Comparison of ENCODE assay signal across 21 cellular contexts in genomic region chr9:5667391-5667790, GRCh38. TPM values are rescaled to one million over a fixed set of nuclear protein-coding genes. Genes with fewer than 3 reads are reported as not detected.
DNase-seq lines count a peak whose midpoint lies in the region; ATAC-seq lines count a peak whose summit lies in the region.
"Had no signal": no experiment of that assay in that cellular context is flagged by ENCODE, and none has a peak within 500 bp of the region (broad histone marks: within the 10 kb centered on the region; RNA-seq: fewer than 3 reads in every experiment).

No MANE protein-coding gene starts in this region.

- CTCF ChIA-PET in activated naive CD4-positive, alpha-beta T cell treated with anti-CD3 and anti-CD28 coated beads, Interleukin-2, amount 10 ng/mL, durations not matched to agents 7 days and 5 days (lab: Charles Lee), result no interaction called here

- POLR2A ChIA-PET in naive thymus-derived CD8-positive, alpha-beta T cell (lab: Charles Lee), result interaction anchor here (4.5 kb wide), 1 partner anchor 40 kb away, joined by 21 read pairs; the partner anchor contains the start of gene RIC1

- H3K4me1 Mint-ChIP-seq in activated naive CD8-positive, alpha-beta T cell (ENCODE audit: low read depth), result peaks cover 68% of the 10 kb centered on the region
- H3K4me1 Mint-ChIP-seq in activated naive CD8-positive, alpha-beta T cell treated with anti-CD3 and anti-CD28 coated beads, Interleukin-2, amount 50 U/mL, for 24 hours, result peaks cover 43% of the 10 kb centered on the region
- H3K4me1 Mint-ChIP-seq in T-helper 17 cell, result peaks cover 45% of the 10 kb centered on the region
- H3K4me1 Mint-ChIP-seq in naive thymus-derived CD8-positive, alpha-beta T cell, result peaks cover 43 to 87% (median 82%) of the 10 kb centered on the region in 4 donors
- H3K4me1 Mint-ChIP-seq in activated naive CD4-positive, alpha-beta T cell treated with anti-CD3 and anti-CD28 coated beads, Interleukin-2, amount 10 ng/mL, durations not matched to agents 7 days and 5 days, result peaks cover 37% of the 10 kb centered on the region
- H3K4me1 Mint-ChIP-seq: CD14-positive monocyte had no signal

- no peak overlapping the region for H3K27ac Mint-ChIP-seq in activated naive CD8-positive, alpha-beta T cell
- H3K27ac Mint-ChIP-seq in activated naive CD8-positive, alpha-beta T cell treated with anti-CD3 and anti-CD28 coated beads, Interleukin-2, amount 50 U/mL, for 24 hours, result no peak overlapping the region
- H3K27ac Mint-ChIP-seq in T-helper 17 cell, result peak overlapping the region; percentile 34
- peak overlapping the region in 8 of 10 donors; percentile 22 to 84 (median 64) for H3K27ac Mint-ChIP-seq in naive thymus-derived CD8-positive, alpha-beta T cell
- H3K27ac Mint-ChIP-seq in activated naive CD4-positive, alpha-beta T cell treated with anti-CD3 and anti-CD28 coated beads, Interleukin-2, amount 10 ng/mL, durations not matched to agents 7 days and 5 days, result no peak overlapping the region

- H3K4me3 Mint-ChIP-seq in activated naive CD8-positive, alpha-beta T cell, result peak overlapping the region; percentile 6
- H3K4me3 Mint-ChIP-seq in activated naive CD8-positive, alpha-beta T cell treated with anti-CD3 and anti-CD28 coated beads, Interleukin-2, amount 50 U/mL, for 24 hours, result no peak overlapping the region
- no peak overlapping the region for H3K4me3 Mint-ChIP-seq in T-helper 17 cell
- peak overlapping the region in 8 of 10 donors; percentile 30 to 81 (median 44) for H3K4me3 Mint-ChIP-seq in naive thymus-derived CD8-positive, alpha-beta T cell
- H3K4me3 Mint-ChIP-seq in activated naive CD4-positive, alpha-beta T cell treated with anti-CD3 and anti-CD28 coated beads, Interleukin-2, amount 10 ng/mL, durations not matched to agents 7 days and 5 days, result no peak overlapping the region
- H3K4me3 Mint-ChIP-seq: CD14-positive monocyte had no signal

- no peak for ATAC-seq in activated naive CD8-positive, alpha-beta T cell treated with anti-CD3 and anti-CD28 coated beads, Interleukin-2, amount 50 U/mL, for 24 hours
- ATAC-seq in T-helper 17 cell, result no peak
- no peak for ATAC-seq in naive thymus-derived CD8-positive, alpha-beta T cell
- ATAC-seq: A549 had no signal

- no peak for DNase-seq in activated naive CD8-positive, alpha-beta T cell treated with anti-CD3 and anti-CD28 coated beads, Interleukin-2, amount 50 U/mL, for 24 hours
- DNase-seq in T-helper 17 cell, result no peak
- no peak for DNase-seq in naive thymus-derived CD8-positive, alpha-beta T cell
- no peak for DNase-seq in NK-92 (lab: John Stamatoyannopoulos, UW; ENCODE audit: unreplicated experiment)
- no peak for DNase-seq in NOMO-1 treated with dmso at 0.1 percent for 144 hours (lab: John Stamatoyannopoulos, UW; ENCODE audit: unreplicated experiment)
- DNase-seq in activated naive CD4-positive, alpha-beta T cell treated with anti-CD3 and anti-CD28 coated beads, Interleukin-2, amount 10 ng/mL, durations not matched to agents 7 days and 5 days, result no peak
- DNase-seq: 8988T; ACHN; AML-193; BE2C; Calu3; CD4-positive, alpha-beta memory T cell; COR-L47; DMS153; DND-41; GM23248; H7; HCEC 1CT had no signal

- peaks cover 29% of the 10 kb centered on the region for H3K36me3 Mint-ChIP-seq in activated naive CD8-positive, alpha-beta T cell
- H3K36me3 Mint-ChIP-seq in activated naive CD8-positive, alpha-beta T cell treated with anti-CD3 and anti-CD28 coated beads, Interleukin-2, amount 50 U/mL, for 24 hours (ENCODE audit: low read depth), result peaks cover 33% of the 10 kb centered on the region
- peaks cover 3% of the 10 kb centered on the region for H3K36me3 Mint-ChIP-seq in T-helper 17 cell (ENCODE audit: low read depth)
- peaks cover 26 to 36% (median 30%) of the 10 kb centered on the region in 3 donors for H3K36me3 Mint-ChIP-seq in naive thymus-derived CD8-positive, alpha-beta T cell
- peaks cover 50% of the 10 kb centered on the region for H3K36me3 Mint-ChIP-seq in activated naive CD4-positive, alpha-beta T cell treated with anti-CD3 and anti-CD28 coated beads, Interleukin-2, amount 10 ng/mL, durations not matched to agents 7 days and 5 days

- H3K9me3 Mint-ChIP-seq in activated naive CD8-positive, alpha-beta T cell (ENCODE audit: low read depth), result peaks cover 19% of the 10 kb centered on the region
- peaks cover 19% of the 10 kb centered on the region for H3K9me3 Mint-ChIP-seq in activated naive CD8-positive, alpha-beta T cell treated with anti-CD3 and anti-CD28 coated beads, Interleukin-2, amount 50 U/mL, for 24 hours
- H3K9me3 Mint-ChIP-seq in naive thymus-derived CD8-positive, alpha-beta T cell, result peaks cover 3 to 33% (median 14%) of the 10 kb centered on the region in 9 donors
- peaks cover 20% of the 10 kb centered on the region for H3K9me3 Mint-ChIP-seq in activated naive CD4-positive, alpha-beta T cell treated with anti-CD3 and anti-CD28 coated beads, Interleukin-2, amount 10 ng/mL, durations not matched to agents 7 days and 5 days

- H3K9me3 ChIP-seq in T-helper 17 cell (ENCODE audit: control insufficient read depth, low read length, poor library complexity, severe bottlenecking), result peaks cover 3% of the 10 kb centered on the region
- H3K9me3 ChIP-seq: BE2C had no signal

- no peaks in the 10 kb centered on the region for H3K27me3 Mint-ChIP-seq in activated naive CD8-positive, alpha-beta T cell
- no peaks in the 10 kb centered on the region for H3K27me3 Mint-ChIP-seq in activated naive CD8-positive, alpha-beta T cell treated with anti-CD3 and anti-CD28 coated beads, Interleukin-2, amount 50 U/mL, for 24 hours
- H3K27me3 Mint-ChIP-seq in T-helper 17 cell, result no peaks in the 10 kb centered on the region
- no peaks in the 10 kb centered on the region for H3K27me3 Mint-ChIP-seq in naive thymus-derived CD8-positive, alpha-beta T cell
- H3K27me3 Mint-ChIP-seq in activated naive CD4-positive, alpha-beta T cell treated with anti-CD3 and anti-CD28 coated beads, Interleukin-2, amount 10 ng/mL, durations not matched to agents 7 days and 5 days, result no peaks in the 10 kb centered on the region
- H3K27me3 Mint-ChIP-seq: CD4-positive, alpha-beta memory T cell had no signal

RNA-seq across cellular contexts. Expression of gene RIC1, which starts 38.5 kb away (rescaled TPM):
- 10 to 100 TPM; 19.6 to 24.3 TPM for total RNA-seq in T-helper 17 cell
- total RNA-seq in naive thymus-derived CD8-positive, alpha-beta T cell, result 10 to 100 TPM; 30.1 to 30.6 TPM
- polyA plus RNA-seq in naive thymus-derived CD8-positive, alpha-beta T cell, result 1 to 10 TPM; 5.4 to 8.3 (median 6.2) TPM

Comparison
In these comparisons a context has a peak if more than half of its experiments do, and no peak if none do; other contexts are left out.
1. H3K4me3 Mint-ChIP-seq: peak in activated naive CD8-positive, alpha-beta T cell (single experiment) and naive thymus-derived CD8-positive, alpha-beta T cell (8 of 10); none in activated naive CD8-positive, alpha-beta T cell treated with anti-CD3 and anti-CD28 coated beads, Interleukin-2, amount 50 U/mL, for 24 hours (single experiment), T-helper 17 cell (single experiment) and activated naive CD4-positive, alpha-beta T cell treated with anti-CD3 and anti-CD28 coated beads, Interleukin-2, amount 10 ng/mL, durations not matched to agents 7 days and 5 days (single experiment).
2. H3K27ac Mint-ChIP-seq: peak in T-helper 17 cell (single experiment) and naive thymus-derived CD8-positive, alpha-beta T cell (8 of 10); none in activated naive CD8-positive, alpha-beta T cell (single experiment), activated naive CD8-positive, alpha-beta T cell treated with anti-CD3 and anti-CD28 coated beads, Interleukin-2, amount 50 U/mL, for 24 hours (single experiment) and activated naive CD4-positive, alpha-beta T cell treated with anti-CD3 and anti-CD28 coated beads, Interleukin-2, amount 10 ng/mL, durations not matched to agents 7 days and 5 days (single experiment).